In genomic region chr13:92549275-92549674, GRCh38 we compare ENCODE assay signal across 9 cellular contexts.
"Had no signal": no experiment of that assay in that cellular context is flagged by ENCODE, and none has a peak within 500 bp of the region (broad histone marks: within the 10 kb centered on the region; RNA-seq: fewer than 3 reads in every experiment).

No MANE protein-coding gene starts in this region.

- H3K4me3 ChIP-seq: GM23248 had no signal

- H2AFZ ChIP-seq: GM23248 had no signal

- FAIRE-seq: H1, H54, HepG2 had no signal

- H3K36me3 Mint-ChIP-seq: IgD-negative memory B cell had no signal

- H3K27ac ChIP-seq: GM23248, HL-60 had no signal

- H3K4me1 Mint-ChIP-seq: H9, IgD-negative memory B cell had no signal

- DNase-seq: GM23248, H9, HCEC 1CT, KG1 had no signal

- ATAC-seq: HepG2 had no signal

- H3K27ac Mint-ChIP-seq: H9, IgD-negative memory B cell had no signal

- H3K9ac ChIP-seq: GM23248 had no signal

- H3K27me3 Mint-ChIP-seq: IgD-negative memory B cell had no signal

- H3K4me3 Mint-ChIP-seq: H9, IgD-negative memory B cell had no signal
